ENCODE assay signal across 11 cellular contexts in genomic region chr15:67083135-67083766, GRCh38. TPM values are rescaled to one million over a fixed set of nuclear protein-coding genes. Genes with fewer than 3 reads are reported as not detected.
A peak's percentile ranks its signal among the peaks of the same experiment; 100 is the strongest.
DNase-seq lines count a peak whose midpoint lies in the region; ATAC-seq and TF ChIP-seq lines count a peak whose summit lies in the region.
"Had no signal": no experiment of that assay in that cellular context is flagged by ENCODE, and none has a peak within 500 bp of the region (broad histone marks: within the 10 kb centered on the region; RNA-seq: fewer than 3 reads in every experiment).

No MANE protein-coding gene starts in this region.

- TF ChIP-seq CTCF in HL-60 (IDR thresholded peaks at IDR 0.05; ENCODE audit: insufficient read depth, low read length) (no peak), glutamatergic neuron (IDR thresholded peaks at IDR 0.05; ENCODE audit: partially characterized antibody, unreplicated experiment) (no peak), RWPE1 (conservative IDR thresholded peaks at IDR 0.05; ENCODE audit: low read depth) (no peak)

- H3K4me3 Mint-ChIP-seq in activated T-helper 1 cell treated with anti-CD3 and anti-CD28 coated beads, Interleukin-12 subunit alpha, Interleukin-12 subunit beta, Interleukin-2, Interleukin-4 antibody, amounts not matched to agents 30 ng/mL and 10 ng/mL and 1 ng/mL, durations not matched to agents 14 hours and 24 hours and 36 hours: peak overlapping the region; percentile 87
- H3K4me3 Mint-ChIP-seq in memory B cell: peak overlapping the region; percentile 75
- no peak overlapping the region for H3K4me3 Mint-ChIP-seq in glutamatergic neuron (ENCODE audit: unreplicated experiment)

- H3K27me3 ChIP-seq in HL-60 (ENCODE audit: insufficient read depth, poor library complexity, severe bottlenecking): no peaks in the 10 kb centered on the region

- no peaks in the 10 kb centered on the region for H3K27me3 Mint-ChIP-seq in activated T-helper 1 cell treated with anti-CD3 and anti-CD28 coated beads, Interleukin-12 subunit alpha, Interleukin-12 subunit beta, Interleukin-2, Interleukin-4 antibody, amounts not matched to agents 30 ng/mL and 10 ng/mL and 1 ng/mL, durations not matched to agents 14 hours and 24 hours and 36 hours (ENCODE audit: insufficient read depth)
- H3K27me3 Mint-ChIP-seq in memory B cell: no peaks in the 10 kb centered on the region
- no peaks in the 10 kb centered on the region for H3K27me3 Mint-ChIP-seq in glutamatergic neuron (ENCODE audit: unreplicated experiment)

- H3K4me1 Mint-ChIP-seq in activated T-helper 1 cell treated with anti-CD3 and anti-CD28 coated beads, Interleukin-12 subunit alpha, Interleukin-12 subunit beta, Interleukin-2, Interleukin-4 antibody, amounts not matched to agents 30 ng/mL and 10 ng/mL and 1 ng/mL, durations not matched to agents 14 hours and 24 hours and 36 hours (ENCODE audit: low read depth): peaks cover 94% of the 10 kb centered on the region
- H3K4me1 Mint-ChIP-seq in memory B cell (peaks cover 81% of the 10 kb centered on the region), glutamatergic neuron (ENCODE audit: low read depth, unreplicated experiment) (peaks cover 15% of the 10 kb centered on the region)

- POLR2A ChIA-PET in RWPE1 (lab: Yijun Ruan, JAX; ENCODE audit: low non-redundant PET): no interaction called here

- H3K9me3 Mint-ChIP-seq in activated T-helper 1 cell treated with anti-CD3 and anti-CD28 coated beads, Interleukin-12 subunit alpha, Interleukin-12 subunit beta, Interleukin-2, Interleukin-4 antibody, amounts not matched to agents 30 ng/mL and 10 ng/mL and 1 ng/mL, durations not matched to agents 14 hours and 24 hours and 36 hours: no peaks in the 10 kb centered on the region
- H3K9me3 Mint-ChIP-seq in memory B cell (no peaks in the 10 kb centered on the region), glutamatergic neuron (ENCODE audit: unreplicated experiment) (peaks cover 1% of the 10 kb centered on the region)

- DNase-seq in AG08395 (ENCODE audit: low spot score): peak; percentile 43
- DNase-seq in HL-60 (ENCODE audit: low read depth in 1 of 2, low spot score in 1 of 2): peak in 1 of 2 experiments; percentile 60
- DNase-seq in activated T-helper 1 cell treated with anti-CD3 and anti-CD28 coated beads, Interleukin-12 subunit alpha, Interleukin-12 subunit beta, Interleukin-2, Interleukin-4 antibody, amounts not matched to agents 30 ng/mL and 10 ng/mL and 1 ng/mL, durations not matched to agents 14 hours and 24 hours and 36 hours (ENCODE audit: low spot score): no peak
- DNase-seq in memory B cell (ENCODE audit: low spot score in 2 of 2): no peak
- no peak for DNase-seq in NCI-H128 (lab: John Stamatoyannopoulos, UW; ENCODE audit: unreplicated experiment)
- no peak for DNase-seq in glutamatergic neuron
- DNase-seq in RWPE1 (ENCODE audit: low spot score): no peak
- DNase-seq: Calu3, kidney glomerular epithelial cell, small intestine had no signal

- CTCF ChIA-PET in RWPE1 (lab: Yijun Ruan, JAX): interaction anchor here (0.5 to 0.6 kb wide), 2 partner anchors 136 to 891 kb away, joined by 3 read pairs; no protein-coding TSS in a partner anchor

- intact Hi-C loops in activated T-helper 1 cell treated with anti-CD3 and anti-CD28 coated beads, Interleukin-12 subunit alpha, Interleukin-12 subunit beta, Interleukin-2, Interleukin-4 antibody, amounts not matched to agents 30 ng/mL and 10 ng/mL and 1 ng/mL, durations not matched to agents 14 hours and 24 hours and 36 hours (cut with micrococcal nuclease): loop anchor here (2.0 kb wide), 1 partner anchor 136 kb away; no protein-coding TSS in a partner anchor

- no peak for ATAC-seq in memory B cell (ENCODE audit: low read depth)
- ATAC-seq in GM18907 (IDR thresholded peaks at IDR 0.05; ENCODE audit: unreplicated experiment): no peak

- H3K4me3 ChIP-seq in HL-60 (replicated peaks; ENCODE audit: insufficient read depth, low read length): no peak overlapping the region

- peak overlapping the region; percentile 37 for H3K27ac ChIP-seq in HL-60 (replicated peaks)
- H3K27ac ChIP-seq in RWPE1: no peak overlapping the region

- H3K27ac Mint-ChIP-seq in activated T-helper 1 cell treated with anti-CD3 and anti-CD28 coated beads, Interleukin-12 subunit alpha, Interleukin-12 subunit beta, Interleukin-2, Interleukin-4 antibody, amounts not matched to agents 30 ng/mL and 10 ng/mL and 1 ng/mL, durations not matched to agents 14 hours and 24 hours and 36 hours: peak overlapping the region; percentile 98
- H3K27ac Mint-ChIP-seq in memory B cell: peak overlapping the region; percentile 97
- no peak overlapping the region for H3K27ac Mint-ChIP-seq in glutamatergic neuron (ENCODE audit: unreplicated experiment)

- H3K36me3 Mint-ChIP-seq in activated T-helper 1 cell treated with anti-CD3 and anti-CD28 coated beads, Interleukin-12 subunit alpha, Interleukin-12 subunit beta, Interleukin-2, Interleukin-4 antibody, amounts not matched to agents 30 ng/mL and 10 ng/mL and 1 ng/mL, durations not matched to agents 14 hours and 24 hours and 36 hours (ENCODE audit: low read depth): peaks cover 62% of the 10 kb centered on the region
- peaks cover 2% of the 10 kb centered on the region for H3K36me3 Mint-ChIP-seq in memory B cell
- no peaks in the 10 kb centered on the region for H3K36me3 Mint-ChIP-seq in glutamatergic neuron (ENCODE audit: unreplicated experiment)

RNA-seq across cellular contexts. Expression of gene SMAD3, which starts 17.8 kb away (rescaled TPM):
- total RNA-seq in activated T-helper 1 cell treated with anti-CD3 and anti-CD28 coated beads, Interleukin-12 subunit alpha, Interleukin-12 subunit beta, Interleukin-2, Interleukin-4 antibody, amounts not matched to agents 30 ng/mL and 10 ng/mL and 1 ng/mL, durations not matched to agents 14 hours and 24 hours and 36 hours: 80.2 and 80.4 TPM in 2 replicates
- total RNA-seq in glutamatergic neuron (ENCODE audit: unreplicated experiment): 5.0 TPM

Comparison
In these comparisons a context has a peak if more than half of its experiments do, and no peak if none do; other contexts are left out.
1. RNA of gene SMAD3, which starts 17.8 kb away (total RNA-seq): 80.2 to 80.4 TPM in activated T-helper 1 cell treated with anti-CD3 and anti-CD28 coated beads, Interleukin-12 subunit alpha, Interleukin-12 subunit beta, Interleukin-2, Interleukin-4 antibody, amounts not matched to agents 30 ng/mL and 10 ng/mL and 1 ng/mL, durations not matched to agents 14 hours and 24 hours and 36 hours; 5.0 TPM in glutamatergic neuron (single experiment); every median in the first group is over 10 times any median in the second.